ENCODE assay signal across 10 cellular contexts in genomic region chr2:101349893-101350662, GRCh38. TPM values are rescaled to one million over a fixed set of nuclear protein-coding genes. Genes with fewer than 3 reads are reported as not detected.
DNase-seq lines count a peak whose midpoint lies in the region; ATAC-seq and TF ChIP-seq lines count a peak whose summit lies in the region.
"Had no signal": no experiment of that assay in that cellular context is flagged by ENCODE, and none has a peak within 500 bp of the region (broad histone marks: within the 10 kb centered on the region; RNA-seq: fewer than 3 reads in every experiment).

No MANE protein-coding gene starts in this region.

- no peaks in the 10 kb centered on the region for H3K9me3 ChIP-seq in stomach

- intact Hi-C loops in stomach (cut with DNase I; ENCODE audit: low total_unique reads) = no loop called here

- H3K27ac ChIP-seq in KMS-11 (no peak overlapping the region), stomach (no peak overlapping the region)
- H3K27ac ChIP-seq: HL-60 had no signal

- TF ChIP-seq CTCF in AG09319 (IDR thresholded peaks at IDR 0.05; ENCODE audit: low read depth, low read length) (peak; percentile 26), KMS-11 (conservative IDR thresholded peaks at IDR 0.05; ENCODE audit: low read depth, low read length) (peak; percentile 20; the same call in 1 of the 2 replicates), cardiac fibroblast (IDR thresholded peaks at IDR 0.05; ENCODE audit: low read depth, low read length) (peak; percentile 60), stomach (IDR thresholded peaks at IDR 0.05) (no peak)

- H3K27me3 ChIP-seq in KMS-11 (ENCODE audit: insufficient read depth, low read depth) (no peaks in the 10 kb centered on the region), stomach (no peaks in the 10 kb centered on the region)

- TF ChIP-seq POLR2A in stomach (IDR thresholded peaks at IDR 0.05) = no peak

- H2AFZ ChIP-seq in KMS-11 (ENCODE audit: low read depth) = no peak overlapping the region

- 75 to 79% (median 78%) methylated on average over 7 of the region's 7 CpGs for WGBS in stomach, 5 donors

- H3K79me2 ChIP-seq in KMS-11 (ENCODE audit: insufficient read depth, low read depth) = no peaks in the 10 kb centered on the region

- no peak for TF ChIP-seq EP300 in stomach (IDR thresholded peaks at IDR 0.05)

- no peak overlapping the region for H3K4me2 ChIP-seq in KMS-11

- ATAC-seq in HG03097 (IDR thresholded peaks at IDR 0.05; ENCODE audit: low FRiP score, unreplicated experiment) (no peak), HG02759 (IDR thresholded peaks at IDR 0.05; ENCODE audit: unreplicated experiment) (no peak)

- DNase-seq in AG09319 (ENCODE audit: extremely low read depth, low read depth) (no peak), cardiac fibroblast (ENCODE audit: low read depth in 2 of 2) (peak; percentile 51 to 80), lung microvascular endothelial cell (ENCODE audit: low read depth in 2 of 2) (peak; percentile 24 to 69), DMS53 treated with DMSO at 0.1 percent for 48 hours (lab: John Stamatoyannopoulos, UW; ENCODE audit: unreplicated experiment) (no peak), stomach (no peak)
- DNase-seq: DMS79 had no signal

- H3K4me1 ChIP-seq in KMS-11 (ENCODE audit: low read depth, poor library complexity, severe bottlenecking) (no peaks in the 10 kb centered on the region), stomach (no peaks in the 10 kb centered on the region)

- no peaks in the 10 kb centered on the region for H4K20me1 ChIP-seq in KMS-11 (ENCODE audit: insufficient read depth)

- H3K36me3 ChIP-seq in KMS-11 (ENCODE audit: insufficient read depth) (no peaks in the 10 kb centered on the region), stomach (no peaks in the 10 kb centered on the region)

- H3K4me3 ChIP-seq in KMS-11 (IDR thresholded peaks at IDR 0.05; ENCODE audit: insufficient read depth, low read depth, low read length) (no peak overlapping the region), cardiac fibroblast (replicated peaks in 1 of 2; ENCODE audit: low read depth in 2 of 2, low read length in 2 of 2) (no peak overlapping the region), stomach (no peak overlapping the region)

- H3K9ac ChIP-seq in KMS-11 = no peak overlapping the region

RNA-seq across cellular contexts. Expression of gene CREG2, which starts 37.2 kb away (rescaled TPM):
- total RNA-seq in lung microvascular endothelial cell (0.44 TPM in 1 of 2 replicates, not detected in the other), stomach (under 1 TPM in 1 of 5 donors, not detected in 4; 0.37 TPM)
- polyA plus RNA-seq in stomach = under 1 TPM in 1 of 3 donors, not detected in 2; 0.05 TPM

RNA-seq across cellular contexts. Expression of gene RNF149, which starts 41.6 kb away (rescaled TPM):
- 29.0 and 34.3 TPM in 2 replicates for total RNA-seq in lung microvascular endothelial cell
- 100 to 1,000 TPM in 1 of 5 donors, 10 to 100 TPM in 4; 25.7 to 154 (median 48.4) TPM for total RNA-seq in stomach
- polyA plus RNA-seq in stomach = 10 to 100 TPM; 14.8 to 34.9 (median 17.6) TPM

Comparison
In these comparisons a context has a peak if more than half of its experiments do, and no peak if none do; other contexts are left out.
1. DNase-seq: peak in cardiac fibroblast (2 of 2) and lung microvascular endothelial cell (2 of 2); none in AG09319 (single experiment), DMS53 treated with DMSO at 0.1 percent for 48 hours (single experiment) and stomach (single experiment).
2. CTCF ChIP-seq: peak in AG09319 (single experiment), KMS-11 (single experiment) and cardiac fibroblast (single experiment); none in stomach (0 of 7).